1 cellular context compared by ENCODE assay signal in the genomic region with DNA sequence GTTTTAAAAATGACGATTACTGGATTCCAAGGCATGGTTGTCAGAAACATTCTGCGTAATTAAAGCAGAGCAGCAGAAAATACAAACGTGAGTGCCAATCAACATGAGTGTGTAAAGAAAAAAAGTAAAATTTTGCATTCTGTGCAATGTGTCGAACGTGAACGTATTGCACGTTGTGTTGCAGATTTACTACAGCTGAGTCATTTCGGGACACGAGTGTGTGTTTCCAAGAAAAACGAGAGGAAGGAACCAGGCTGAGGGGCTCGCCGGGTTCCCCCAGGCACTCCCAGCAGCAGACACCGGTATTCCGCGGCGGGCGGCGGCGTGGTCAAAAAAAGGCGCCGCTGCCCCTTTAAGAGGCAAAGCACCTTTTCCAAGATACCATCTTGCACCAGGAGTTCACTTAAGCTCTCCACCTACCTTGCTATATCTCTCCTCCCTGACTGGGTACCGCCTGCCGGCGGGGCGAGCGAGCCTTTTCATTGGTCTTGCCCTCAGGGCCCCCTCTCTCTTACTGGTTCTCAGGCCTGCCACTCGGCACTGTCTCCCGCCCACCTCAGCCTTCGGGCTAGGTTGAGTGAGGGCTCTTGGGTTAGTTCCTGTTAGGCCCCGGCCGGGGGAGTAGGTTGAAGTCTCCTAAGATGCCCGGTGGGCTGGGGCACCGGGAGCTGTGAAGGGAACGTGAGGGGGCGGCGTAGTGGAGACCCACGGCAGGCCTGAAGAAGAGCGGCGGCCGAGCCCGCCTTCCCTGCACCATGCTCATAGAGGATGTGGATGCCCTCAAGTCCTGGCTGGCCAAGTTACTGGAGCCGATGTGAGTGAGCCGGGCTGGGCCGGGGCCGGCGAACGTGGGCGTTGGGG.
A peak's percentile ranks its signal among the peaks of the same experiment; 100 is the strongest.
TF ChIP-seq lines count a peak whose summit lies in the region.

A gene with protein sequence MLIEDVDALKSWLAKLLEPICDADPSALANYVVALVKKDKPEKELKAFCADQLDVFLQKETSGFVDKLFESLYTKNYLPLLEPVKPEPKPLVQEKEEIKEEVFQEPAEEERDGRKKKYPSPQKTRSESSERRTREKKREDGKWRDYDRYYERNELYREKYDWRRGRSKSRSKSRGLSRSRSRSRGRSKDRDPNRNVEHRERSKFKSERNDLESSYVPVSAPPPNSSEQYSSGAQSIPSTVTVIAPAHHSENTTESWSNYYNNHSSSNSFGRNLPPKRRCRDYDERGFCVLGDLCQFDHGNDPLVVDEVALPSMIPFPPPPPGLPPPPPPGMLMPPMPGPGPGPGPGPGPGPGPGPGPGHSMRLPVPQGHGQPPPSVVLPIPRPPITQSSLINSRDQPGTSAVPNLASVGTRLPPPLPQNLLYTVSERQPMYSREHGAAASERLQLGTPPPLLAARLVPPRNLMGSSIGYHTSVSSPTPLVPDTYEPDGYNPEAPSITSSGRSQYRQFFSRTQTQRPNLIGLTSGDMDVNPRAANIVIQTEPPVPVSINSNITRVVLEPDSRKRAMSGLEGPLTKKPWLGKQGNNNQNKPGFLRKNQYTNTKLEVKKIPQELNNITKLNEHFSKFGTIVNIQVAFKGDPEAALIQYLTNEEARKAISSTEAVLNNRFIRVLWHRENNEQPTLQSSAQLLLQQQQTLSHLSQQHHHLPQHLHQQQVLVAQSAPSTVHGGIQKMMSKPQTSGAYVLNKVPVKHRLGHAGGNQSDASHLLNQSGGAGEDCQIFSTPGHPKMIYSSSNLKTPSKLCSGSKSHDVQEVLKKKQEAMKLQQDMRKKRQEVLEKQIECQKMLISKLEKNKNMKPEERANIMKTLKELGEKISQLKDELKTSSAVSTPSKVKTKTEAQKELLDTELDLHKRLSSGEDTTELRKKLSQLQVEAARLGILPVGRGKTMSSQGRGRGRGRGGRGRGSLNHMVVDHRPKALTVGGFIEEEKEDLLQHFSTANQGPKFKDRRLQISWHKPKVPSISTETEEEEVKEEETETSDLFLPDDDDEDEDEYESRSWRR (plus strand): TSS at position 595 of the 861 bp plus-strand sequence. CDS start 161 bp downstream, at position 756.

TF ChIP-seq in H1, 55 proteins besides CTCF, POLR2A, EP300 and RAD21 (continued from another document):
- TF ChIP-seq, protein P1, sequence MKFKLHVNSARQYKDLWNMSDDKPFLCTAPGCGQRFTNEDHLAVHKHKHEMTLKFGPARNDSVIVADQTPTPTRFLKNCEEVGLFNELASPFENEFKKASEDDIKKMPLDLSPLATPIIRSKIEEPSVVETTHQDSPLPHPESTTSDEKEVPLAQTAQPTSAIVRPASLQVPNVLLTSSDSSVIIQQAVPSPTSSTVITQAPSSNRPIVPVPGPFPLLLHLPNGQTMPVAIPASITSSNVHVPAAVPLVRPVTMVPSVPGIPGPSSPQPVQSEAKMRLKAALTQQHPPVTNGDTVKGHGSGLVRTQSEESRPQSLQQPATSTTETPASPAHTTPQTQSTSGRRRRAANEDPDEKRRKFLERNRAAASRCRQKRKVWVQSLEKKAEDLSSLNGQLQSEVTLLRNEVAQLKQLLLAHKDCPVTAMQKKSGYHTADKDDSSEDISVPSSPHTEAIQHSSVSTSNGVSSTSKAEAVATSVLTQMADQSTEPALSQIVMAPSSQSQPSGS (IDR thresholded peaks at IDR 0.05; ENCODE audit: low read length) = peak; percentile 38; the same call in 1 of the 2 replicates
- TF ChIP-seq CREB1 (IDR thresholded peaks at IDR 0.05) (peak; percentile 70; the same call in 1 of the 2 replicates), HDAC2 (IDR thresholded peaks at IDR 0.05; ENCODE audit: borderline replicate concordance in 1 of 2, low read depth in 2 of 2, low read length in 2 of 2) (peak; percentile 28 to 88; a peak in 1 of 4 replicates), SP1 (IDR thresholded peaks at IDR 0.05; ENCODE audit: low read depth, low read length) (peak; percentile 100), POLR2AphosphoS5 (IDR thresholded peaks at IDR 0.05; ENCODE audit: low read depth, low read length) (peak; percentile 42), PHF8 (conservative IDR thresholded peaks at IDR 0.05; ENCODE audit: low read depth, low read length) (peak; percentile 76), TBP (IDR thresholded peaks at IDR 0.05; ENCODE audit: low read depth, low read length) (peak; percentile 83), SP2 (IDR thresholded peaks at IDR 0.05; ENCODE audit: low read length) (peak; percentile 97), TAF1 (IDR thresholded peaks at IDR 0.05; ENCODE audit: low read depth, low read length) (peak; percentile 89), SAP30 (IDR thresholded peaks at IDR 0.05; ENCODE audit: insufficient read depth, insufficient replicate concordance, low read length) (peak; percentile 34), CHD2 (IDR thresholded peaks at IDR 0.05; ENCODE audit: low read length) (peak; percentile 97), CTBP2 (IDR thresholded peaks at IDR 0.05; ENCODE audit: borderline replicate concordance, insufficient read depth, insufficient read length, low read length) (peak; percentile 38), CHD1 (IDR thresholded peaks at IDR 0.05; ENCODE audit: low read depth, low read length) (peak; percentile 15; the same call in 1 of the 2 replicates), GTF2F1 (IDR thresholded peaks at IDR 0.05; ENCODE audit: borderline replicate concordance, low read depth, low read length) (no peak), JUND (IDR thresholded peaks at IDR 0.05; ENCODE audit: low read length) (0 out of 2 replicates have a peak, but pooled peaks have one; percentile 3), SIN3A (conservative IDR thresholded peaks at IDR 0.05 in 1 of 2, IDR thresholded peaks at IDR 0.05 in 1 of 2; ENCODE audit: low read depth in 1 of 2, low read length in 2 of 2) (peak in 1 of 2 experiments; percentile 16; a peak in 1 of 4 replicates), TAF7 (optimal IDR thresholded peaks at IDR 0.05; ENCODE audit: borderline replicate concordance, low read depth, low read length) (peak; percentile 87), BACH1 (IDR thresholded peaks at IDR 0.05; ENCODE audit: low read length) (no peak), JUN (IDR thresholded peaks at IDR 0.05; ENCODE audit: low read depth, low read length) (no peak)
- TF ChIP-seq, protein P2, sequence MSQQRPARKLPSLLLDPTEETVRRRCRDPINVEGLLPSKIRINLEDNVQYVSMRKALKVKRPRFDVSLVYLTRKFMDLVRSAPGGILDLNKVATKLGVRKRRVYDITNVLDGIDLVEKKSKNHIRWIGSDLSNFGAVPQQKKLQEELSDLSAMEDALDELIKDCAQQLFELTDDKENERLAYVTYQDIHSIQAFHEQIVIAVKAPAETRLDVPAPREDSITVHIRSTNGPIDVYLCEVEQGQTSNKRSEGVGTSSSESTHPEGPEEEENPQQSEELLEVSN (IDR thresholded peaks at IDR 0.05) = 0 out of 2 replicates have a peak, but pooled peaks have one; percentile 28
- TF ChIP-seq, protein P3, sequence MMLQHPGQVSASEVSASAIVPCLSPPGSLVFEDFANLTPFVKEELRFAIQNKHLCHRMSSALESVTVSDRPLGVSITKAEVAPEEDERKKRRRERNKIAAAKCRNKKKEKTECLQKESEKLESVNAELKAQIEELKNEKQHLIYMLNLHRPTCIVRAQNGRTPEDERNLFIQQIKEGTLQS (IDR thresholded peaks at IDR 0.05; ENCODE audit: insufficient read depth, low read depth, low read length) = no peak
- TF ChIP-seq, protein P4, sequence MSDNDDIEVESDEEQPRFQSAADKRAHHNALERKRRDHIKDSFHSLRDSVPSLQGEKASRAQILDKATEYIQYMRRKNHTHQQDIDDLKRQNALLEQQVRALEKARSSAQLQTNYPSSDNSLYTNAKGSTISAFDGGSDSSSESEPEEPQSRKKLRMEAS (IDR thresholded peaks at IDR 0.05) = peak; percentile 52; the same call in 1 of the 2 replicates
